In genomic region chr11:68436985-68437926, GRCh38 we compare ENCODE assay signal across 1 cellular context.
TF ChIP-seq lines count a peak whose summit lies in the region.

No MANE protein-coding gene starts in this region.

TF ChIP-seq in K562, 482 proteins besides CTCF, POLR2A, EP300 and RAD21 (continued from another document and continues in another):
- TF ChIP-seq, protein P1, sequence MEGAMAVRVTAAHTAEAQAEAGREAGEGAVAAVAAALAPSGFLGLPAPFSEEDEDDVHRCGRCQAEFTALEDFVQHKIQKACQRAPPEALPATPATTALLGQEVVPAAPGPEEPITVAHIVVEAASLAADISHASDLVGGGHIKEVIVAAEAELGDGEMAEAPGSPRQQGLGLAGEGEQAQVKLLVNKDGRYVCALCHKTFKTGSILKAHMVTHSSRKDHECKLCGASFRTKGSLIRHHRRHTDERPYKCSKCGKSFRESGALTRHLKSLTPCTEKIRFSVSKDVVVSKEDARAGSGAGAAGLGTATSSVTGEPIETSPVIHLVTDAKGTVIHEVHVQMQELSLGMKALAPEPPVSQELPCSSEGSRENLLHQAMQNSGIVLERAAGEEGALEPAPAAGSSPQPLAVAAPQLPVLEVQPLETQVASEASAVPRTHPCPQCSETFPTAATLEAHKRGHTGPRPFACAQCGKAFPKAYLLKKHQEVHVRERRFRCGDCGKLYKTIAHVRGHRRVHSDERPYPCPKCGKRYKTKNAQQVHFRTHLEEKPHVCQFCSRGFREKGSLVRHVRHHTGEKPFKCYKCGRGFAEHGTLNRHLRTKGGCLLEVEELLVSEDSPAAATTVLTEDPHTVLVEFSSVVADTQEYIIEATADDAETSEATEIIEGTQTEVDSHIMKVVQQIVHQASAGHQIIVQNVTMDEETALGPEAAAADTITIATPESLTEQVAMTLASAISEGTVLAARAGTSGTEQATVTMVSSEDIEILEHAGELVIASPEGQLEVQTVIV (CRISPR knock-in tag; IDR thresholded peaks at IDR 0.05; ENCODE audit: borderline replicate concordance): no peak
- TF ChIP-seq, protein P2, sequence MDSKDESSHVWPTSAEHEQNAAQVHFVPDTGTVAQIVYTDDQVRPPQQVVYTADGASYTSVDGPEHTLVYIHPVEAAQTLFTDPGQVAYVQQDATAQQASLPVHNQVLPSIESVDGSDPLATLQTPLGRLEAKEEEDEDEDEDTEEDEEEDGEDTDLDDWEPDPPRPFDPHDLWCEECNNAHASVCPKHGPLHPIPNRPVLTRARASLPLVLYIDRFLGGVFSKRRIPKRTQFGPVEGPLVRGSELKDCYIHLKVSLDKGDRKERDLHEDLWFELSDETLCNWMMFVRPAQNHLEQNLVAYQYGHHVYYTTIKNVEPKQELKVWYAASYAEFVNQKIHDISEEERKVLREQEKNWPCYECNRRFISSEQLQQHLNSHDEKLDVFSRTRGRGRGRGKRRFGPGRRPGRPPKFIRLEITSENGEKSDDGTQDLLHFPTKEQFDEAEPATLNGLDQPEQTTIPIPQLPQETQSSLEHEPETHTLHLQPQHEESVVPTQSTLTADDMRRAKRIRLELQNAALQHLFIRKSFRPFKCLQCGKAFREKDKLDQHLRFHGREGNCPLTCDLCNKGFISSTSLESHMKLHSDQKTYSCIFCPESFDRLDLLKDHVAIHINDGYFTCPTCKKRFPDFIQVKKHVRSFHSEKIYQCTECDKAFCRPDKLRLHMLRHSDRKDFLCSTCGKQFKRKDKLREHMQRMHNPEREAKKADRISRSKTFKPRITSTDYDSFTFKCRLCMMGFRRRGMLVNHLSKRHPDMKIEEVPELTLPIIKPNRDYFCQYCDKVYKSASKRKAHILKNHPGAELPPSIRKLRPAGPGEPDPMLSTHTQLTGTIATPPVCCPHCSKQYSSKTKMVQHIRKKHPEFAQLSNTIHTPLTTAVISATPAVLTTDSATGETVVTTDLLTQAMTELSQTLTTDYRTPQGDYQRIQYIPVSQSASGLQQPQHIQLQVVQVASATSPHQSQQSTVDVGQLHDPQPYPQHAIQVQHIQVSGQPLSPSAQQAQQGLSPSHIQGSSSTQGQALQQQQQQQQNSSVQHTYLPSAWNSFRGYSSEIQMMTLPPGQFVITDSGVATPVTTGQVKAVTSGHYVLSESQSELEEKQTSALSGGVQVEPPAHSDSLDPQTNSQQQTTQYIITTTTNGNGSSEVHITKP (IDR thresholded peaks at IDR 0.05; ENCODE audit: partially characterized antibody): peak; percentile 8
- TF ChIP-seq HNRNPL (IDR thresholded peaks at IDR 0.05; ENCODE audit: low read depth, low read length) (0 out of 2 replicates have a peak, but pooled peaks have one; percentile 20), MEF2A (IDR thresholded peaks at IDR 0.05; ENCODE audit: control insufficient read depth, low read depth, low read length) (no peak), C11orf30 (IDR thresholded peaks at IDR 0.05; ENCODE audit: low read depth) (no peak), MAZ (CRISPR knock-in tag; conservative IDR thresholded peaks at IDR 0.05 in 1 of 2, IDR thresholded peaks at IDR 0.05 in 1 of 2) (no peak), ZNF518B (CRISPR knock-in tag; IDR thresholded peaks at IDR 0.05) (no peak), GTF2F1 (IDR thresholded peaks at IDR 0.05; ENCODE audit: low read depth, low read length) (no peak), KLF6 (CRISPR knock-in tag; IDR thresholded peaks at IDR 0.05; ENCODE audit: borderline replicate concordance) (no peak), CAMTA2 (CRISPR knock-in tag; conservative IDR thresholded peaks at IDR 0.05) (no peak), SRSF7 (optimal IDR thresholded peaks at IDR 0.05; ENCODE audit: low read depth, low read length) (no peak), MBD1 (CRISPR knock-in tag; IDR thresholded peaks at IDR 0.05) (peak; percentile 65; the same call in 1 of the 2 replicates), GTF2A2 (tag; IDR thresholded peaks at IDR 0.05) (no peak), ETV5 (CRISPR knock-in tag; IDR thresholded peaks at IDR 0.05; ENCODE audit: low read depth) (peak; percentile 76; the same call in 1 of the 2 replicates), PRMT5 (CRISPR knock-in tag; IDR thresholded peaks at IDR 0.05) (no peak), NKRF (IDR thresholded peaks at IDR 0.05; ENCODE audit: borderline replicate concordance) (no peak), FOXJ2 (tag; IDR thresholded peaks at IDR 0.05) (no peak), HDAC6 (IDR thresholded peaks at IDR 0.05; ENCODE audit: low read depth, low read length) (no peak), EWSR1 (IDR thresholded peaks at IDR 0.05; ENCODE audit: borderline replicate concordance, low read depth, partially characterized antibody) (no peak), ZFP36 (IDR thresholded peaks at IDR 0.05; ENCODE audit: low read depth, low read length, partially characterized antibody) (peak; percentile 98), ZNF165 (CRISPR knock-in tag; IDR thresholded peaks at IDR 0.05; ENCODE audit: borderline replicate concordance) (no peak), CHD2 (IDR thresholded peaks at IDR 0.05; ENCODE audit: low read depth, low read length) (no peak), MTA1 (IDR thresholded peaks at IDR 0.05; ENCODE audit: borderline replicate concordance) (no peak), NCOA4 (IDR thresholded peaks at IDR 0.05; ENCODE audit: partially characterized antibody) (no peak), EZH2 (IDR thresholded peaks at IDR 0.05; ENCODE audit: borderline replicate concordance, low read depth, low read length) (no peak), EP400 (IDR thresholded peaks at IDR 0.05) (no peak), ZNF740 (CRISPR knock-in tag; IDR thresholded peaks at IDR 0.05) (no peak), ZNF740 (tag; IDR thresholded peaks at IDR 0.05) (no peak)
- TF ChIP-seq, protein P3, sequence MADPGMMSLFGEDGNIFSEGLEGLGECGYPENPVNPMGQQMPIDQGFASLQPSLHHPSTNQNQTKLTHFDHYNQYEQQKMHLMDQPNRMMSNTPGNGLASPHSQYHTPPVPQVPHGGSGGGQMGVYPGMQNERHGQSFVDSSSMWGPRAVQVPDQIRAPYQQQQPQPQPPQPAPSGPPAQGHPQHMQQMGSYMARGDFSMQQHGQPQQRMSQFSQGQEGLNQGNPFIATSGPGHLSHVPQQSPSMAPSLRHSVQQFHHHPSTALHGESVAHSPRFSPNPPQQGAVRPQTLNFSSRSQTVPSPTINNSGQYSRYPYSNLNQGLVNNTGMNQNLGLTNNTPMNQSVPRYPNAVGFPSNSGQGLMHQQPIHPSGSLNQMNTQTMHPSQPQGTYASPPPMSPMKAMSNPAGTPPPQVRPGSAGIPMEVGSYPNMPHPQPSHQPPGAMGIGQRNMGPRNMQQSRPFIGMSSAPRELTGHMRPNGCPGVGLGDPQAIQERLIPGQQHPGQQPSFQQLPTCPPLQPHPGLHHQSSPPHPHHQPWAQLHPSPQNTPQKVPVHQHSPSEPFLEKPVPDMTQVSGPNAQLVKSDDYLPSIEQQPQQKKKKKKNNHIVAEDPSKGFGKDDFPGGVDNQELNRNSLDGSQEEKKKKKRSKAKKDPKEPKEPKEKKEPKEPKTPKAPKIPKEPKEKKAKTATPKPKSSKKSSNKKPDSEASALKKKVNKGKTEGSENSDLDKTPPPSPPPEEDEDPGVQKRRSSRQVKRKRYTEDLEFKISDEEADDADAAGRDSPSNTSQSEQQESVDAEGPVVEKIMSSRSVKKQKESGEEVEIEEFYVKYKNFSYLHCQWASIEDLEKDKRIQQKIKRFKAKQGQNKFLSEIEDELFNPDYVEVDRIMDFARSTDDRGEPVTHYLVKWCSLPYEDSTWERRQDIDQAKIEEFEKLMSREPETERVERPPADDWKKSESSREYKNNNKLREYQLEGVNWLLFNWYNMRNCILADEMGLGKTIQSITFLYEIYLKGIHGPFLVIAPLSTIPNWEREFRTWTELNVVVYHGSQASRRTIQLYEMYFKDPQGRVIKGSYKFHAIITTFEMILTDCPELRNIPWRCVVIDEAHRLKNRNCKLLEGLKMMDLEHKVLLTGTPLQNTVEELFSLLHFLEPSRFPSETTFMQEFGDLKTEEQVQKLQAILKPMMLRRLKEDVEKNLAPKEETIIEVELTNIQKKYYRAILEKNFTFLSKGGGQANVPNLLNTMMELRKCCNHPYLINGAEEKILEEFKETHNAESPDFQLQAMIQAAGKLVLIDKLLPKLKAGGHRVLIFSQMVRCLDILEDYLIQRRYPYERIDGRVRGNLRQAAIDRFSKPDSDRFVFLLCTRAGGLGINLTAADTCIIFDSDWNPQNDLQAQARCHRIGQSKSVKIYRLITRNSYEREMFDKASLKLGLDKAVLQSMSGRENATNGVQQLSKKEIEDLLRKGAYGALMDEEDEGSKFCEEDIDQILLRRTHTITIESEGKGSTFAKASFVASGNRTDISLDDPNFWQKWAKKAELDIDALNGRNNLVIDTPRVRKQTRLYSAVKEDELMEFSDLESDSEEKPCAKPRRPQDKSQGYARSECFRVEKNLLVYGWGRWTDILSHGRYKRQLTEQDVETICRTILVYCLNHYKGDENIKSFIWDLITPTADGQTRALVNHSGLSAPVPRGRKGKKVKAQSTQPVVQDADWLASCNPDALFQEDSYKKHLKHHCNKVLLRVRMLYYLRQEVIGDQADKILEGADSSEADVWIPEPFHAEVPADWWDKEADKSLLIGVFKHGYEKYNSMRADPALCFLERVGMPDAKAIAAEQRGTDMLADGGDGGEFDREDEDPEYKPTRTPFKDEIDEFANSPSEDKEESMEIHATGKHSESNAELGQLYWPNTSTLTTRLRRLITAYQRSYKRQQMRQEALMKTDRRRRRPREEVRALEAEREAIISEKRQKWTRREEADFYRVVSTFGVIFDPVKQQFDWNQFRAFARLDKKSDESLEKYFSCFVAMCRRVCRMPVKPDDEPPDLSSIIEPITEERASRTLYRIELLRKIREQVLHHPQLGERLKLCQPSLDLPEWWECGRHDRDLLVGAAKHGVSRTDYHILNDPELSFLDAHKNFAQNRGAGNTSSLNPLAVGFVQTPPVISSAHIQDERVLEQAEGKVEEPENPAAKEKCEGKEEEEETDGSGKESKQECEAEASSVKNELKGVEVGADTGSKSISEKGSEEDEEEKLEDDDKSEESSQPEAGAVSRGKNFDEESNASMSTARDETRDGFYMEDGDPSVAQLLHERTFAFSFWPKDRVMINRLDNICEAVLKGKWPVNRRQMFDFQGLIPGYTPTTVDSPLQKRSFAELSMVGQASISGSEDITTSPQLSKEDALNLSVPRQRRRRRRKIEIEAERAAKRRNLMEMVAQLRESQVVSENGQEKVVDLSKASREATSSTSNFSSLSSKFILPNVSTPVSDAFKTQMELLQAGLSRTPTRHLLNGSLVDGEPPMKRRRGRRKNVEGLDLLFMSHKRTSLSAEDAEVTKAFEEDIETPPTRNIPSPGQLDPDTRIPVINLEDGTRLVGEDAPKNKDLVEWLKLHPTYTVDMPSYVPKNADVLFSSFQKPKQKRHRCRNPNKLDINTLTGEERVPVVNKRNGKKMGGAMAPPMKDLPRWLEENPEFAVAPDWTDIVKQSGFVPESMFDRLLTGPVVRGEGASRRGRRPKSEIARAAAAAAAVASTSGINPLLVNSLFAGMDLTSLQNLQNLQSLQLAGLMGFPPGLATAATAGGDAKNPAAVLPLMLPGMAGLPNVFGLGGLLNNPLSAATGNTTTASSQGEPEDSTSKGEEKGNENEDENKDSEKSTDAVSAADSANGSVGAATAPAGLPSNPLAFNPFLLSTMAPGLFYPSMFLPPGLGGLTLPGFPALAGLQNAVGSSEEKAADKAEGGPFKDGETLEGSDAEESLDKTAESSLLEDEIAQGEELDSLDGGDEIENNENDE (IDR thresholded peaks at IDR 0.05; ENCODE audit: low read depth, low read length): no peak
